Comparison of ENCODE assay signal across 8 cellular contexts in genomic region chr19:13162749-13163608, GRCh38. TPM values are rescaled to one million over a fixed set of nuclear protein-coding genes. Genes with fewer than 3 reads are reported as not detected.
DNase-seq lines count a peak whose midpoint lies in the region; ATAC-seq, FAIRE-seq and TF ChIP-seq lines count a peak whose summit lies in the region.

No MANE protein-coding gene starts in this region.

- peak overlapping the region; percentile 97 for H3K27ac ChIP-seq in kidney (ENCODE audit: low read depth in 2 of 2, low read length in 2 of 2)

- DNase-seq in Daoy (ENCODE audit: low read depth) (peak; percentile 98), NCI-H345 (lab: John Stamatoyannopoulos, UW) (peak; percentile 62), kidney (peak; percentile 99)
- peak; percentile 33 to 57 for DNase-seq in central memory CD8-positive, alpha-beta T cell (ENCODE audit: low spot score in 2 of 2)
- peak; percentile 85 for DNase-seq in stimulated activated CD4-positive, alpha-beta T cell treated with anti-CD3 and anti-CD28 coated beads, Interleukin-12 subunit alpha, Interleukin-12 subunit beta, amount 100 ng/mL, for 4 hours

- H3K9ac ChIP-seq in kidney (ENCODE audit: low read length in 2 of 2), result peak overlapping the region; percentile 51 to 93

- peak; percentile 57 for ATAC-seq in HG02885 (IDR thresholded peaks at IDR 0.05; ENCODE audit: poor library complexity, unreplicated experiment)
- ATAC-seq in activated CD4-positive, CD25-positive, alpha-beta regulatory T cell treated with anti-CD3 and anti-CD28 coated beads, Interleukin-2, amount 50 U/mL, for 24 hours, result peak; percentile 63 to 66
- peak; percentile 47 for ATAC-seq in central memory CD8-positive, alpha-beta T cell (replicated peaks; ENCODE audit: extremely low read depth, poor library complexity, severe bottlenecking)
- no peak for ATAC-seq in HG02852 (IDR thresholded peaks at IDR 0.05; ENCODE audit: unreplicated experiment)

- H3K4me3 Mint-ChIP-seq in central memory CD8-positive, alpha-beta T cell, result peak overlapping the region; percentile 79

- H3K4me3 ChIP-seq in kidney (ENCODE audit: low read length in 2 of 2), result peak overlapping the region; percentile 65 to 69

- no peaks in the 10 kb centered on the region for H3K9me3 ChIP-seq in kidney (ENCODE audit: control insufficient read depth in 1 of 2, low read length in 2 of 2)

- H3K27ac Mint-ChIP-seq in central memory CD8-positive, alpha-beta T cell (ENCODE audit: low read depth), result peak overlapping the region; percentile 95

- no peak for TF ChIP-seq CTCF in kidney (IDR thresholded peaks at IDR 0.05; ENCODE audit: borderline replicate concordance, extremely low read depth, insufficient read depth)

- no peaks in the 10 kb centered on the region for H3K27me3 Mint-ChIP-seq in central memory CD8-positive, alpha-beta T cell

- intact Hi-C loops in kidney (cut with DNase I), result no loop called here

- H3K4me1 ChIP-seq in kidney (ENCODE audit: control insufficient read depth in 1 of 2, insufficient read depth in 1 of 2, low read depth in 1 of 2, low read length in 2 of 2), result peaks cover 15 to 29% of the 10 kb centered on the region in 2 donors

- H3K36me3 Mint-ChIP-seq in central memory CD8-positive, alpha-beta T cell (ENCODE audit: insufficient read depth), result peaks cover 7% of the 10 kb centered on the region

- no peaks in the 10 kb centered on the region for H3K9me3 Mint-ChIP-seq in central memory CD8-positive, alpha-beta T cell

- no peaks in the 10 kb centered on the region for H3K36me3 ChIP-seq in kidney (ENCODE audit: control insufficient read depth in 1 of 2, insufficient read depth in 2 of 2, low read length in 2 of 2)

- FAIRE-seq in kidney (lab: Jason Lieb, UNC), result no peak

- H3K4me1 Mint-ChIP-seq in central memory CD8-positive, alpha-beta T cell, result peaks cover 60% of the 10 kb centered on the region

RNA-seq across cellular contexts. Expression of gene IER2, which starts 12.8 kb away (rescaled TPM):
- total RNA-seq in Daoy (2014; rRNA removed; shearing (Covaris generic)), result 23.7 and 27.3 TPM in 2 replicates
- 73.9 TPM for total RNA-seq in kidney
- 96.7 TPM for polyA plus RNA-seq in kidney (ENCODE audit: insufficient read depth, low read depth, low replicate concordance)

RNA-seq across cellular contexts. Expression of gene STX10, which starts 12.8 kb away (rescaled TPM):
- total RNA-seq in Daoy (2014; rRNA removed; shearing (Covaris generic)), result 88.8 and 89.8 TPM in 2 replicates
- total RNA-seq in kidney, result 39.5 TPM
- polyA plus RNA-seq in kidney (ENCODE audit: insufficient read depth, low read depth, low replicate concordance), result 52.9 TPM

RNA-seq across cellular contexts. Expression of gene NACC1, which starts 44.9 kb away (rescaled TPM):
- 50.6 and 51.2 TPM in 2 replicates for total RNA-seq in Daoy (2014; rRNA removed; shearing (Covaris generic))
- 46.1 TPM for total RNA-seq in kidney
- 16.7 TPM for polyA plus RNA-seq in kidney (ENCODE audit: insufficient read depth, low read depth, low replicate concordance)

RNA-seq across cellular contexts. Expression of gene TRMT1, which starts 46.4 kb away (rescaled TPM):
- 61.6 and 67.5 TPM in 2 replicates for total RNA-seq in Daoy (2014; rRNA removed; shearing (Covaris generic))
- 40.0 TPM for total RNA-seq in kidney
- 22.7 TPM for polyA plus RNA-seq in kidney (ENCODE audit: insufficient read depth, low read depth, low replicate concordance)

Comparison
In these comparisons a context has a peak if more than half of its experiments do, and no peak if none do; other contexts are left out.
1. DNase-seq: peak in every context shown above with its lines; median percentile 99 in kidney; 98 in Daoy; 85 in stimulated activated CD4-positive, alpha-beta T cell treated with anti-CD3 and anti-CD28 coated beads, Interleukin-12 subunit alpha, Interleukin-12 subunit beta, amount 100 ng/mL, for 4 hours; 62 in NCI-H345; 45 in central memory CD8-positive, alpha-beta T cell.